In genomic region chr11:119511601-119512000, GRCh38 we compare ENCODE assay signal across 21 cellular contexts.
DNase-seq lines count a peak whose midpoint lies in the region; ATAC-seq and TF ChIP-seq lines count a peak whose summit lies in the region.
"Had no signal": no experiment of that assay in that cellular context is flagged by ENCODE, and none has a peak within 500 bp of the region (broad histone marks: within the 10 kb centered on the region; RNA-seq: fewer than 3 reads in every experiment).

No MANE protein-coding gene starts in this region.

- H3K79me1 ChIP-seq in neuronal stem cell (ENCODE audit: low read depth, low read length): no peaks in the 10 kb centered on the region

- H3K9me2 ChIP-seq in SK-N-SH: no peaks in the 10 kb centered on the region

- intact Hi-C loops in upper lobe of right lung (cut with DNase I): no loop called here

- H3K27ac Mint-ChIP-seq in nephron progenitor cell: no peak overlapping the region
- H3K27ac Mint-ChIP-seq: CD4-positive, CD25-positive, alpha-beta regulatory T cell; CD8-positive, alpha-beta memory T cell; GM23338 had no signal

- H2BK5ac ChIP-seq in neuronal stem cell (ENCODE audit: low read length): no peak overlapping the region

- peaks cover 13% of the 10 kb centered on the region for H3K9me3 Mint-ChIP-seq in nephron progenitor cell
- H3K9me3 Mint-ChIP-seq: CD8-positive, alpha-beta memory T cell had no signal

- H3K23ac ChIP-seq in neuronal stem cell (ENCODE audit: low read depth, low read length, poor library complexity): no peak overlapping the region

- H3F3A ChIP-seq in SK-N-SH (replicated peaks; ENCODE audit: insufficient read depth): no peaks in the 10 kb centered on the region

- H3K36me3 Mint-ChIP-seq in nephron progenitor cell (ENCODE audit: low read depth): no peaks in the 10 kb centered on the region
- H3K36me3 Mint-ChIP-seq: CD4-positive, CD25-positive, alpha-beta regulatory T cell; CD8-positive, alpha-beta memory T cell had no signal

- H3K18ac ChIP-seq in neuronal stem cell (ENCODE audit: low read length): peak overlapping the region; percentile 52

- H2AK5ac ChIP-seq in neuronal stem cell (ENCODE audit: low read depth, low read length): no peak overlapping the region

- H3K9me3 ChIP-seq in SK-N-SH: no peaks in the 10 kb centered on the region
- no peaks in the 10 kb centered on the region for H3K9me3 ChIP-seq in OCI-LY3 (ENCODE audit: insufficient read depth, low read length)
- H3K9me3 ChIP-seq in neuronal stem cell (replicated peaks in 1 of 2; ENCODE audit: control insufficient read depth in 2 of 2, insufficient read depth in 1 of 2, low read depth in 1 of 2, low read length in 2 of 2): peaks cover 0 to 3% of the 10 kb centered on the region in 2 donors
- no peaks in the 10 kb centered on the region for H3K9me3 ChIP-seq in upper lobe of right lung

- no peak overlapping the region for H2BK15ac ChIP-seq in neuronal stem cell (ENCODE audit: low read length)

- H4K20me1 ChIP-seq in SK-N-SH (ENCODE audit: insufficient read depth) (no peaks in the 10 kb centered on the region), OCI-LY3 (ENCODE audit: insufficient read depth, low read length) (no peaks in the 10 kb centered on the region)

- H2BK12ac ChIP-seq in neuronal stem cell (ENCODE audit: low read length): no peak overlapping the region

- TF ChIP-seq EP300 in SK-N-SH (IDR thresholded peaks at IDR 0.05; ENCODE audit: borderline replicate concordance in 1 of 2, low read depth in 1 of 2, low read length in 1 of 2): no peak

- POLR2A ChIA-PET in SK-N-SH (lab: Yijun Ruan, JAX): no interaction called here

- H3K4me1 ChIP-seq in SK-N-SH (ENCODE audit: control insufficient read depth in 1 of 2, insufficient read depth in 2 of 2, low read depth in 1 of 2, low read length in 1 of 2) (peaks cover 0 to 23% of the 10 kb centered on the region in 2 experiments; a peak in 1 of 4 replicates), OCI-LY3 (ENCODE audit: low read length) (peaks cover 57% of the 10 kb centered on the region), neuronal stem cell (ENCODE audit: control insufficient read depth in 2 of 2, insufficient read depth in 1 of 2, low read depth in 1 of 2, low read length in 2 of 2) (peaks cover 7 to 12% of the 10 kb centered on the region in 2 donors), upper lobe of right lung (no peaks in the 10 kb centered on the region)

- H3K4me2 ChIP-seq in SK-N-SH (no peak overlapping the region), OCI-LY3 (ENCODE audit: low read length) (peak overlapping the region; percentile 79), neuronal stem cell (ENCODE audit: insufficient read depth, low read length, poor library complexity, severe bottlenecking) (no peak overlapping the region)
- H3K4me2 ChIP-seq: GM23338 had no signal

- H3K4me3 ChIP-seq in SK-N-SH (ENCODE audit: low read depth in 2 of 2, low read length in 1 of 2) (no peak overlapping the region), OCI-LY3 (ENCODE audit: low read length) (peak overlapping the region; percentile 70), neuronal stem cell (ENCODE audit: low read length in 2 of 2) (no peak overlapping the region), upper lobe of right lung (no peak overlapping the region)
- H3K4me3 ChIP-seq: GM12878, GM23338 had no signal

- CTCF ChIA-PET in SK-N-SH (lab: Yijun Ruan, JAX): interaction anchor here (1.1 to 7.8 kb wide), 4 partner anchors 17 to 37 kb away, joined by 3 to 57 read pairs (median 9); no protein-coding TSS in a partner anchor

- H3K27ac ChIP-seq in SK-N-SH (ENCODE audit: low read depth in 2 of 2, low read length in 1 of 2) (no peak overlapping the region), OCI-LY3 (ENCODE audit: low read length) (peak overlapping the region; percentile 96), neuronal stem cell (replicated peaks; ENCODE audit: low read length) (no peak overlapping the region), upper lobe of right lung (no peak overlapping the region)
- H3K27ac ChIP-seq: HL-60 had no signal

- peaks cover 12% of the 10 kb centered on the region; the same call in 1 of the 2 replicates for H3K27me3 ChIP-seq in SK-N-SH (ENCODE audit: insufficient read depth)
- H3K27me3 ChIP-seq in OCI-LY3 (ENCODE audit: low read depth, low read length): no peaks in the 10 kb centered on the region
- H3K27me3 ChIP-seq in neuronal stem cell (ENCODE audit: control insufficient read depth in 3 of 3, insufficient read depth in 3 of 3, low read depth in 1 of 3, low read length in 3 of 3): peaks cover 0 to 48% (median 0%) of the 10 kb centered on the region in 3 experiments
- no peaks in the 10 kb centered on the region for H3K27me3 ChIP-seq in upper lobe of right lung

- no peaks in the 10 kb centered on the region for H3K79me2 ChIP-seq in SK-N-SH (ENCODE audit: insufficient read depth)
- H3K79me2 ChIP-seq in OCI-LY3 (ENCODE audit: low read length): no peaks in the 10 kb centered on the region

- H3K9ac ChIP-seq in SK-N-SH (no peak overlapping the region), OCI-LY3 (ENCODE audit: low read length) (peak overlapping the region; percentile 66), neuronal stem cell (ENCODE audit: low read depth, low read length, poor library complexity) (no peak overlapping the region)

- DNase-seq in SK-N-SH (no peak), neuronal stem cell (ENCODE audit: low spot score) (no peak), upper lobe of right lung (no peak), nephron progenitor cell (no peak), NCI-H2107 treated with DMSO at 0.1 percent for 48 hours (lab: John Stamatoyannopoulos, UW; ENCODE audit: unreplicated experiment) (no peak), NCI-H2029 treated with DMSO at 0.1 percent for 48 hours (lab: John Stamatoyannopoulos, UW) (no peak)
- DNase-seq: 8988T; C1 segment of cervical spinal cord; CD4-positive, CD25-positive, alpha-beta regulatory T cell; CD8-positive, alpha-beta memory T cell; COR-L47; DMS 273 treated with DMSO at 0.1 percent for 48 hours; DMS53; DND-41; EL; HCEC 1CT had no signal

- no peak overlapping the region for H2BK120ac ChIP-seq in neuronal stem cell (ENCODE audit: low read depth, low read length)

- H3K14ac ChIP-seq in neuronal stem cell (ENCODE audit: low read length): no peak overlapping the region

- TF ChIP-seq RAD21 in SK-N-SH (IDR thresholded peaks at IDR 0.05; ENCODE audit: low read length): no peak

- ATAC-seq in SK-N-SH treated with all-trans-retinoic acid at 6 μM for 48 hours: no peak
- peak; percentile 63 for ATAC-seq in upper lobe of right lung

- no peak overlapping the region for H4K91ac ChIP-seq in neuronal stem cell (ENCODE audit: low read depth, low read length, poor library complexity)

- no peak overlapping the region for H3K4me3 Mint-ChIP-seq in nephron progenitor cell
- H3K4me3 Mint-ChIP-seq: CD4-positive, CD25-positive, alpha-beta regulatory T cell; CD8-positive, alpha-beta memory T cell; GM23338 had no signal

- WGBS in SK-N-SH (ENCODE audit: low lambda C conversion rate): 71% methylated on average over 5 of the region's 6 CpGs
- WGBS in neuronal stem cell (ENCODE audit: extremely low coverage in 2 of 2, insufficient read length in 2 of 2, insufficient replicate concordance in 1 of 2), 2 donors: no CpG with 5 or more reads among the region's 6 CpGs

- TF ChIP-seq CTCF in SK-N-SH (IDR thresholded peaks at IDR 0.05): no peak
- no peak for TF ChIP-seq CTCF in OCI-LY3 (IDR thresholded peaks at IDR 0.05; ENCODE audit: low read depth, low read length)
- TF ChIP-seq CTCF in upper lobe of right lung (IDR thresholded peaks at IDR 0.05): no peak
- TF ChIP-seq CTCF in nephron progenitor cell (IDR thresholded peaks at IDR 0.05): no peak

- no peak overlapping the region for H2AFZ ChIP-seq in SK-N-SH (ENCODE audit: low read depth)
- H2AFZ ChIP-seq in OCI-LY3 (ENCODE audit: low read depth, low read length): peak overlapping the region; percentile 37; the same call in 1 of the 2 replicates
- H2AFZ ChIP-seq in neuronal stem cell (ENCODE audit: low read length): no peak overlapping the region
- H2AFZ ChIP-seq: GM23338 had no signal

- H3K4me1 Mint-ChIP-seq in nephron progenitor cell: peaks cover 4% of the 10 kb centered on the region
- H3K4me1 Mint-ChIP-seq: CD4-positive, CD25-positive, alpha-beta regulatory T cell; CD8-positive, alpha-beta memory T cell had no signal

- no peak overlapping the region for H3K4ac ChIP-seq in neuronal stem cell (ENCODE audit: low read length)

- H3K27me3 Mint-ChIP-seq in nephron progenitor cell (ENCODE audit: low read depth, poor library complexity): peaks cover 27% of the 10 kb centered on the region
- H3K27me3 Mint-ChIP-seq: CD4-positive, CD25-positive, alpha-beta regulatory T cell had no signal

- H3K36me3 ChIP-seq in SK-N-SH (replicated peaks in 1 of 2; ENCODE audit: control insufficient read depth in 1 of 2, insufficient read depth in 2 of 2, low read length in 1 of 2) (no peaks in the 10 kb centered on the region), OCI-LY3 (replicated peaks; ENCODE audit: low read depth, low read length) (no peaks in the 10 kb centered on the region), neuronal stem cell (replicated peaks in 1 of 2; ENCODE audit: control insufficient read depth in 2 of 2, insufficient read depth in 2 of 2, low read length in 2 of 2) (no peaks in the 10 kb centered on the region), upper lobe of right lung (no peaks in the 10 kb centered on the region)

- H4K8ac ChIP-seq in neuronal stem cell (ENCODE audit: low read depth, low read length): no peak overlapping the region

TF ChIP-seq in SK-N-SH, 30 proteins besides CTCF, POLR2A, EP300 and RAD21:
- TF ChIP-seq MXI1 (IDR thresholded peaks at IDR 0.05; ENCODE audit: low read depth, low read length): peak; percentile 30; the same call in 1 of the 2 replicates
- no peak for TF ChIP-seq FOXM1 (IDR thresholded peaks at IDR 0.05; ENCODE audit: low read depth)
- no peak for TF ChIP-seq NFIC (IDR thresholded peaks at IDR 0.05; ENCODE audit: borderline replicate concordance)
- TF ChIP-seq GABPA (IDR thresholded peaks at IDR 0.05; ENCODE audit: low read depth): no peak
- TF ChIP-seq SMC3 (IDR thresholded peaks at IDR 0.05; ENCODE audit: low read depth, low read length): no peak
- no peak for TF ChIP-seq EZH2phosphoT487 (IDR thresholded peaks at IDR 0.05; ENCODE audit: borderline replicate concordance, low read depth)
- TF ChIP-seq FOXJ3 (CRISPR knock-in tag; IDR thresholded peaks at IDR 0.05): no peak
TF ChIP-seq in SK-N-SH: peak in this region for 1.

TF ChIP-seq in SK-N-SH treated with all-trans-retinoic acid at 6 μM for 48 hours, 23 proteins besides CTCF, POLR2A, EP300 and RAD21 (continues in another document):
- TF ChIP-seq TCF4 (CRISPR knock-in tag; IDR thresholded peaks at IDR 0.05; ENCODE audit: borderline replicate concordance): no peak
